Comparison of ENCODE assay signal across 1 cellular context in the genomic region with DNA sequence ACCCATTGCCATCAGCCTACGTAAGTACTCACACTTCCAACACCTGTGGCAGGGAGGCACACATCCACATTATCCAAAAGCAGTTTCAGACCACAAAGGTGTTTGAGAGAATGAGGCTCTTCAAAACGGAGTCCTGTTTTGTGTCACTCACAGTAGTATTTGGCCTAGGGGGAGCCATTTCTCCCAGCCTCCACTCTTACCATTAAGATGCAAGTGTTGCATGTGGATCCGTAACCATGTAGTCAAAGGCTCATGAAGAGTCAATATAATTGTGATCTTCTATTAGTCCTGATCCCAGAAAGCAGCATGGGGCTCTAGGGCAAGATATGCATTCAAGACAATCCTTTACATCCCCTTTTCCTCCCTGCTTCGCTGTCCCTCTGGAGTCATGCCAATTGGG.
TF ChIP-seq lines count a peak whose summit lies in the region.

No MANE protein-coding gene starts in this region.

TF ChIP-seq in K562, 482 proteins besides CTCF, POLR2A, EP300 and RAD21:
- TF ChIP-seq ZC3H4 (CRISPR knock-in tag; IDR thresholded peaks at IDR 0.05; ENCODE audit: borderline replicate concordance): no peak
- TF ChIP-seq SP1 (CRISPR knock-in tag; IDR thresholded peaks at IDR 0.05): no peak
- no peak for TF ChIP-seq ZNF644 (tag; IDR thresholded peaks at IDR 0.05; ENCODE audit: low read depth)
- no peak for TF ChIP-seq ZKSCAN1 (IDR thresholded peaks at IDR 0.05; ENCODE audit: low read depth, low read length)
- TF ChIP-seq, protein P1, sequence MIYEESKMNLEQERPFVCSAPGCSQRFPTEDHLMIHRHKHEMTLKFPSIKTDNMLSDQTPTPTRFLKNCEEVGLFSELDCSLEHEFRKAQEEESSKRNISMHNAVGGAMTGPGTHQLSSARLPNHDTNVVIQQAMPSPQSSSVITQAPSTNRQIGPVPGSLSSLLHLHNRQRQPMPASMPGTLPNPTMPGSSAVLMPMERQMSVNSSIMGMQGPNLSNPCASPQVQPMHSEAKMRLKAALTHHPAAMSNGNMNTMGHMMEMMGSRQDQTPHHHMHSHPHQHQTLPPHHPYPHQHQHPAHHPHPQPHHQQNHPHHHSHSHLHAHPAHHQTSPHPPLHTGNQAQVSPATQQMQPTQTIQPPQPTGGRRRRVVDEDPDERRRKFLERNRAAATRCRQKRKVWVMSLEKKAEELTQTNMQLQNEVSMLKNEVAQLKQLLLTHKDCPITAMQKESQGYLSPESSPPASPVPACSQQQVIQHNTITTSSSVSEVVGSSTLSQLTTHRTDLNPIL (CRISPR knock-in tag; IDR thresholded peaks at IDR 0.05): no peak
- no peak for TF ChIP-seq CHCHD3 (CRISPR knock-in tag; IDR thresholded peaks at IDR 0.05)
- no peak for TF ChIP-seq NFYB (IDR thresholded peaks at IDR 0.05; ENCODE audit: extremely low read depth, insufficient read length)
- no peak for TF ChIP-seq CBX5 (IDR thresholded peaks at IDR 0.05; ENCODE audit: borderline replicate concordance, low read depth)
- TF ChIP-seq CEBPG (CRISPR knock-in tag; IDR thresholded peaks at IDR 0.05): peak; percentile 66
- no peak for TF ChIP-seq CEBPG (tag; conservative IDR thresholded peaks at IDR 0.05 in 1 of 2, IDR thresholded peaks at IDR 0.05 in 1 of 2)
- peak; percentile 42; the same call in 1 of the 2 replicates for TF ChIP-seq NFIC (IDR thresholded peaks at IDR 0.05)
- no peak for TF ChIP-seq HDAC1 (IDR thresholded peaks at IDR 0.05)
- TF ChIP-seq CCAR2 (IDR thresholded peaks at IDR 0.05; ENCODE audit: low read depth, low read length): no peak
- TF ChIP-seq ZFP36 (IDR thresholded peaks at IDR 0.05; ENCODE audit: low read depth, low read length, partially characterized antibody): no peak
- TF ChIP-seq, protein P2, sequence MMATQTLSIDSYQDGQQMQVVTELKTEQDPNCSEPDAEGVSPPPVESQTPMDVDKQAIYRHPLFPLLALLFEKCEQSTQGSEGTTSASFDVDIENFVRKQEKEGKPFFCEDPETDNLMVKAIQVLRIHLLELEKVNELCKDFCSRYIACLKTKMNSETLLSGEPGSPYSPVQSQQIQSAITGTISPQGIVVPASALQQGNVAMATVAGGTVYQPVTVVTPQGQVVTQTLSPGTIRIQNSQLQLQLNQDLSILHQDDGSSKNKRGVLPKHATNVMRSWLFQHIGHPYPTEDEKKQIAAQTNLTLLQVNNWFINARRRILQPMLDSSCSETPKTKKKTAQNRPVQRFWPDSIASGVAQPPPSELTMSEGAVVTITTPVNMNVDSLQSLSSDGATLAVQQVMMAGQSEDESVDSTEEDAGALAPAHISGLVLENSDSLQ (IDR thresholded peaks at IDR 0.05): peak; percentile 48
- TF ChIP-seq ILK (tag; IDR thresholded peaks at IDR 0.05; ENCODE audit: borderline replicate concordance, low read depth): no peak
